ENCODE assay signal across 24 cellular contexts in the genomic region with DNA sequence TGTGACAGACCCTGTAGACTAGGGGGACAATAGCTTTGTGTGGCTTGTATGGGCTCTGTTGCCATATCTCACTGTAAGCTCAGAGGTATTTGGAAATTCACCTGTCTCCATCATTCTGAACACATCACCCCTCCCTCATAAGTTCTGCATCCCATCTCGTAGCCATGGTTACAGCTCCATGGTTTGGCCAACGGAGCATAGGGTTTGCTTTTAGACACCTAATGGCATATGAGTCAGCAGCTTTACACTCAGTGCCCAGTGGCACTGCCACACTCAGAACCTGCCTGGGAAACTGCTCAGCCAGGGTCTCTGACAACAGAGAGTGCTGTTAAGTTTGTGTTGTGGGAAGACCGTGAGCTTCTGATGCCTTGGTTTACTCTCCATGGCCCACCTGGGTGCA.
DNase-seq lines count a peak whose midpoint lies in the region; ATAC-seq, FAIRE-seq and TF ChIP-seq lines count a peak whose summit lies in the region.
"Had no signal": no experiment of that assay in that cellular context is flagged by ENCODE, and none has a peak within 500 bp of the region (broad histone marks: within the 10 kb centered on the region; RNA-seq: fewer than 3 reads in every experiment).

No MANE protein-coding gene starts in this region.

- peaks cover 8 to 66% of the 10 kb centered on the region in 2 experiments for H3K36me3 ChIP-seq in SK-N-SH (replicated peaks in 1 of 2; ENCODE audit: control insufficient read depth in 1 of 2, insufficient read depth in 2 of 2, low read length in 1 of 2)
- H3K36me3 ChIP-seq: BE2C had no signal

- no peak for TF ChIP-seq RAD21 in SK-N-SH (IDR thresholded peaks at IDR 0.05; ENCODE audit: low read length)

- H4K20me1 ChIP-seq in SK-N-SH (ENCODE audit: insufficient read depth): no peaks in the 10 kb centered on the region

- FAIRE-seq in GM12891 (lab: Jason Lieb, UNC) (peak; percentile 47), islet of Langerhans (lab: Jason Lieb, UNC) (peak; percentile 55)
- FAIRE-seq: GM12892, GM18507, HTR-8/SVneo had no signal

- no peak overlapping the region for H3K4me3 ChIP-seq in SK-N-SH (ENCODE audit: low read depth in 2 of 2, low read length in 1 of 2)

- H3K27ac ChIP-seq in SK-N-SH (ENCODE audit: low read depth in 2 of 2, low read length in 1 of 2): no peak overlapping the region

- no peak for TF ChIP-seq EP300 in SK-N-SH (IDR thresholded peaks at IDR 0.05; ENCODE audit: borderline replicate concordance in 1 of 2, low read depth in 1 of 2, low read length in 1 of 2)

- 92% methylated on average over 3 of the region's 3 CpGs for whole genome bisulfite sequencing in SK-N-SH (ENCODE audit: low lambda C conversion rate)

- no peaks in the 10 kb centered on the region; a peak in 1 of 4 replicates for H3K4me1 ChIP-seq in SK-N-SH (ENCODE audit: control insufficient read depth in 1 of 2, insufficient read depth in 2 of 2, low read depth in 1 of 2, low read length in 1 of 2)
- H3K4me1 ChIP-seq: BE2C had no signal

- no peak for ATAC-seq in WTC11
- ATAC-seq in GM19467 (IDR thresholded peaks at IDR 0.05; ENCODE audit: unreplicated experiment): no peak
- ATAC-seq: HCT116 had no signal

- peaks cover 53% of the 10 kb centered on the region for H3K36me3 Mint-ChIP-seq in WTC11

- H3K27ac Mint-ChIP-seq in WTC11: 0 out of 2 replicates have a peak overlapping the region, but pooled peaks have one; percentile 49
- H3K27ac Mint-ChIP-seq: CD8-positive, alpha-beta memory T cell; HFFc6 had no signal

- POLR2A ChIA-PET in WTC11 (lab: Charles Lee) (no interaction called here), SK-N-SH (lab: Yijun Ruan, JAX) (no interaction called here)

- TF ChIP-seq CTCF in WTC11 (IDR thresholded peaks at IDR 0.05): no peak
- TF ChIP-seq CTCF in SK-N-SH (IDR thresholded peaks at IDR 0.05): no peak

- DNase-seq in GM12891 (ENCODE audit: insufficient read length, low spot score) (no peak), WTC11 (ENCODE audit: low spot score) (no peak), renal cortical epithelial cell (ENCODE audit: low read depth) (peak; percentile 17), SK-N-SH (no peak), cerebellar cortex (ENCODE audit: low spot score) (no peak)
- DNase-seq: BE2C; C1 segment of cervical spinal cord; CD4-positive, CD25-positive, alpha-beta regulatory T cell; CD8-positive, alpha-beta memory T cell; COR-L47; DMS 273 treated with DMSO at 0.1 percent for 48 hours; DMS53; DND-41; EL; GOT3; H7; HFFc6; IMR-90 had no signal

- no peaks in the 10 kb centered on the region for H3K9me2 ChIP-seq in SK-N-SH

- H3K4me2 ChIP-seq in SK-N-SH: no peak overlapping the region

- no peaks in the 10 kb centered on the region for H3K27me3 ChIP-seq in SK-N-SH (ENCODE audit: insufficient read depth)
- H3K27me3 ChIP-seq: BE2C had no signal

- TF ChIP-seq POLR2A in GM12891 (IDR thresholded peaks at IDR 0.05; ENCODE audit: low read depth, low read length): no peak

- H3K9ac ChIP-seq in SK-N-SH: no peak overlapping the region

- no peak overlapping the region for H2AFZ ChIP-seq in SK-N-SH (ENCODE audit: low read depth)

- no peaks in the 10 kb centered on the region for H3K9me3 ChIP-seq in SK-N-SH
- H3K9me3 ChIP-seq: BE2C had no signal

- peaks cover 7% of the 10 kb centered on the region for H3K4me1 Mint-ChIP-seq in WTC11
- H3K4me1 Mint-ChIP-seq: CD4-positive, CD25-positive, alpha-beta regulatory T cell; CD8-positive, alpha-beta memory T cell had no signal

- no peaks in the 10 kb centered on the region for H3K79me2 ChIP-seq in SK-N-SH (ENCODE audit: insufficient read depth)

- H3F3A ChIP-seq in SK-N-SH (replicated peaks; ENCODE audit: insufficient read depth): peaks cover 2% of the 10 kb centered on the region

- H3K4me3 Mint-ChIP-seq in WTC11: no peak overlapping the region
- H3K4me3 Mint-ChIP-seq: CD4-positive, CD25-positive, alpha-beta regulatory T cell; CD8-positive, alpha-beta memory T cell; HFFc6 had no signal

- no peaks in the 10 kb centered on the region for H3K9me3 Mint-ChIP-seq in WTC11
- H3K9me3 Mint-ChIP-seq: CD4-positive, CD25-positive, alpha-beta regulatory T cell; CD8-positive, alpha-beta memory T cell; HFFc6 had no signal

- CTCF ChIA-PET in WTC11 (lab: Charles Lee) (interaction anchor here (0.9 to 3.3 kb wide), 4 partner anchors 8 to 81 kb away, joined by 3 to 20 read pairs (median 4); no protein-coding TSS in a partner anchor), SK-N-SH (lab: Yijun Ruan, JAX) (interaction anchor here (0.8 to 16.9 kb wide), 3 partner anchors 49 to 245 kb away, joined by 3 to 261 read pairs (median 4); no protein-coding TSS in a partner anchor)

- no peaks in the 10 kb centered on the region for H3K27me3 Mint-ChIP-seq in WTC11 (ENCODE audit: low read depth)
- H3K27me3 Mint-ChIP-seq: CD4-positive, CD25-positive, alpha-beta regulatory T cell; CD8-positive, alpha-beta memory T cell had no signal

TF ChIP-seq in GM12891, 5 proteins besides CTCF, POLR2A, EP300 and RAD21:
- TF ChIP-seq PAX5 (IDR thresholded peaks at IDR 0.05; ENCODE audit: insufficient read depth, low read length, severe bottlenecking) (no peak), POU2F2 (IDR thresholded peaks at IDR 0.05; ENCODE audit: low read depth, low read length) (no peak), SPI1 (IDR thresholded peaks at IDR 0.05; ENCODE audit: low read depth, low read length) (no peak), TAF1 (IDR thresholded peaks at IDR 0.05; ENCODE audit: low read depth, low read length) (no peak), POLR2AphosphoS5 (IDR thresholded peaks at IDR 0.05; ENCODE audit: low read depth, low read length) (no peak)

TF ChIP-seq in WTC11, 78 proteins besides CTCF, POLR2A, EP300 and RAD21 (continues in another document):
- TF ChIP-seq ZNF138 (CRISPR knock-in tag; conservative IDR thresholded peaks at IDR 0.05): no peak
- TF ChIP-seq KAT7 (CRISPR knock-in tag; IDR thresholded peaks at IDR 0.05; ENCODE audit: borderline replicate concordance): no peak
- no peak for TF ChIP-seq ARID4B (CRISPR knock-in tag; IDR thresholded peaks at IDR 0.05; ENCODE audit: borderline replicate concordance)

TF ChIP-seq in SK-N-SH, 30 proteins besides CTCF, POLR2A, EP300 and RAD21 (continues in another document):
- no peak for TF ChIP-seq USF1 (IDR thresholded peaks at IDR 0.05; ENCODE audit: borderline replicate concordance, low read depth)
- no peak for TF ChIP-seq RFX5 (IDR thresholded peaks at IDR 0.05; ENCODE audit: low read length)
- no peak for TF ChIP-seq NFIC (IDR thresholded peaks at IDR 0.05; ENCODE audit: borderline replicate concordance)
- TF ChIP-seq MEF2A (IDR thresholded peaks at IDR 0.05; ENCODE audit: borderline replicate concordance, low read depth): no peak
- no peak for TF ChIP-seq POLR2AphosphoS5 (IDR thresholded peaks at IDR 0.05; ENCODE audit: low read depth, low read length)
- TF ChIP-seq ELF1 (IDR thresholded peaks at IDR 0.05): no peak
- no peak for TF ChIP-seq TCF12 (IDR thresholded peaks at IDR 0.05)
- TF ChIP-seq REST (IDR thresholded peaks at IDR 0.05; ENCODE audit: low read depth, low read length): no peak
- no peak for TF ChIP-seq FOSL2 (IDR thresholded peaks at IDR 0.05; ENCODE audit: borderline replicate concordance, low read depth)
- TF ChIP-seq MAX (IDR thresholded peaks at IDR 0.05; ENCODE audit: low read depth): no peak
